ENCODE assay signal across 8 cellular contexts in the genomic region with DNA sequence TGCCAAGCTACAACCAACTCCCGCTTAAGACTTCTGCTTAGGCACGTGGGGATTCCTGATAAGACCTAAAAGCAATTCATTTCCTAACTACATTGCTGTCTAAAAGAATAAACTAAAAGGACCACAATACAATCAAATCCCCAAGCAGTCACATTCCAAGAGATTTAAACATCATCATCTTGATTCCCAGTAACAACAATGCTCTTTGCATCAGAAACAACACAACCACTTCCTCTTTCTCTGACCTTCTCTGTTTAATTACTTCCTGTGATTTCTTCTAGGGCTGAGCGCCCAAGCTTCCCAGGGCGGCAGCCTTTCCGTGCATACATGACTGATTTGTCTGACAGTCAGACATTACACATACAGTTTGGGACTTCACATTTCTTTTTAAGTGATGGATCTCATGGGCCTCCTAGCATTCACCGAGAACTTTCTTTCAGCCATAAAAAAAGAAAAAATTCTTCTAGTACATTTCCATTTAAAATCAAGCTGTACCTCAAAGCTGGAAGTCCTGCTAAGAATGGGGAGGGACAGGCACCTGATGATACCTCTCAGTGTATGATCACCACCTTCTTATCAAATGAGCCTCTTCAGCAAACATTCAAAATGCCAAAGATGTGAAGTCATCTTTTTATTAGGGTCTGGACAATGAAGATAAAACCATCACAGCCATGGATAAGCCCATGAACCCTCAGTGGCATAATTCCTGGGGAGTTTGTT. TPM values are rescaled to one million over a fixed set of nuclear protein-coding genes. Genes with fewer than 3 reads are reported as not detected.
DNase-seq lines count a peak whose midpoint lies in the region; ATAC-seq and TF ChIP-seq lines count a peak whose summit lies in the region.

No MANE protein-coding gene starts in this region.

- H3K9me3 Mint-ChIP-seq in type B pancreatic cell = no peaks in the 10 kb centered on the region
- H3K9me3 Mint-ChIP-seq in activated T-cell treated with anti-CD3 and anti-CD28 coated beads, Interleukin-2, amount 50 U/mL, for 4 hours = no peaks in the 10 kb centered on the region

- no peak overlapping the region for H3K4me3 Mint-ChIP-seq in type B pancreatic cell
- no peak overlapping the region for H3K4me3 Mint-ChIP-seq in activated T-cell treated with anti-CD3 and anti-CD28 coated beads, Interleukin-2, amount 50 U/mL, for 4 hours

- H3K9me3 ChIP-seq in RWPE2 (ENCODE audit: severe bottlenecking) = no peaks in the 10 kb centered on the region

- TF ChIP-seq CTCF in RWPE2 (IDR thresholded peaks at IDR 0.05; ENCODE audit: poor library complexity, severe bottlenecking) (no peak), type B pancreatic cell (conservative IDR thresholded peaks at IDR 0.05) (no peak)

- H3K36me3 ChIP-seq in RWPE2 (ENCODE audit: low read depth) = peaks cover 5% of the 10 kb centered on the region; the same call in 1 of the 2 replicates

- DNase-seq in RWPE2 (ENCODE audit: low spot score) (no peak), foreskin melanocyte (peak; percentile 66), type B pancreatic cell (ENCODE audit: extremely low spot score, unreplicated experiment) (no peak), COR-L47 (lab: John Stamatoyannopoulos, UW) (no peak), C1 segment of cervical spinal cord (lab: John Stamatoyannopoulos, UW) (no peak)
- no peak for DNase-seq in activated T-cell treated with anti-CD3 and anti-CD28 coated beads, Interleukin-2, amount 50 U/mL, for 4 hours

- H3K4me3 ChIP-seq in RWPE2 (ENCODE audit: severe bottlenecking) = no peak overlapping the region

- H3K27ac Mint-ChIP-seq in type B pancreatic cell = peak overlapping the region; percentile 1

- H3K4me1 Mint-ChIP-seq in type B pancreatic cell (ENCODE audit: unreplicated experiment) = peaks cover 30% of the 10 kb centered on the region
- H3K4me1 Mint-ChIP-seq in activated T-cell treated with anti-CD3 and anti-CD28 coated beads, Interleukin-2, amount 50 U/mL, for 4 hours (ENCODE audit: low read depth) = peaks cover 26% of the 10 kb centered on the region

- ATAC-seq in GM18873 (IDR thresholded peaks at IDR 0.05; ENCODE audit: low FRiP score, unreplicated experiment) = peak; percentile 53
- ATAC-seq in HG03045 (IDR thresholded peaks at IDR 0.05; ENCODE audit: unreplicated experiment) = peak; percentile 46
- ATAC-seq in RWPE2 (ENCODE audit: low read depth) = peak; percentile 73
- ATAC-seq in activated T-cell treated with anti-CD3 and anti-CD28 coated beads, Interleukin-2, amount 50 U/mL, for 4 hours = no peak

- H3K27me3 Mint-ChIP-seq in type B pancreatic cell = no peaks in the 10 kb centered on the region
- no peaks in the 10 kb centered on the region for H3K27me3 Mint-ChIP-seq in activated T-cell treated with anti-CD3 and anti-CD28 coated beads, Interleukin-2, amount 50 U/mL, for 4 hours (ENCODE audit: low read depth)

- H3K27me3 ChIP-seq in RWPE2 (ENCODE audit: insufficient read depth, poor library complexity, severe bottlenecking) = no peaks in the 10 kb centered on the region

- H3K36me3 Mint-ChIP-seq in type B pancreatic cell = peaks cover 7% of the 10 kb centered on the region
- no peaks in the 10 kb centered on the region for H3K36me3 Mint-ChIP-seq in activated T-cell treated with anti-CD3 and anti-CD28 coated beads, Interleukin-2, amount 50 U/mL, for 4 hours (ENCODE audit: insufficient read depth)

- peaks cover 15% of the 10 kb centered on the region for H3K4me1 ChIP-seq in RWPE2 (ENCODE audit: insufficient read depth, poor library complexity, severe bottlenecking)

- peak overlapping the region; percentile 67 for H3K27ac ChIP-seq in RWPE2 (ENCODE audit: poor library complexity, severe bottlenecking)

RNA-seq across cellular contexts. Expression of gene SPRED2, which starts 11.5 kb away (rescaled TPM):
- total RNA-seq in type B pancreatic cell (ENCODE audit: low replicate concordance) = 38.9 and 43.0 TPM in 2 replicates
- 10 to 100 TPM; 10.4 to 11.0 (median 10.9) TPM for total RNA-seq in activated T-cell treated with anti-CD3 and anti-CD28 coated beads, Interleukin-2, amount 50 U/mL, for 4 hours

Comparison
In these comparisons a context has a peak if more than half of its experiments do, and no peak if none do; other contexts are left out.
1. ATAC-seq: peak in GM18873 (single experiment), HG03045 (single experiment) and RWPE2 (single experiment); none in activated T-cell treated with anti-CD3 and anti-CD28 coated beads, Interleukin-2, amount 50 U/mL, for 4 hours (0 of 2).